25 cellular contexts compared by ENCODE assay signal in the genomic region with DNA sequence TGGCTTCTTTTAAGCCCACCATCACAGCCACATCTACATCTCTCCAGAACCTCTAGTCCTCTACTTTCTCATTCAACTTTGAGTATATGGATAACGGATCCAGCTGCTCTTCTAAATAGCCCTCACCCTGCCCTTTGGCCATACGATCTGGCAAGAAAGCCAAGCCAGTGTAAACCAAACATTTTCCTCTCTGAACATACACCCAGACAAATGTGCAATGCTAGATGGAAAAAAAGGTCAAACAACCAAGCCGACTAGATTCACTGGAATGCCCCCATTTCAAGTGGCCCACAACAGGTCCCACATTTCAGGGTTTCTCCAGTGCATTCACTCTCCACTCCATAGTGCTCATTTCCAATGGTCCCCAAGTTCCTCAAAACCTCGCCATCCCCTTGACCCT.
"Had no signal": no experiment of that assay in that cellular context is flagged by ENCODE, and none has a peak within 500 bp of the region (broad histone marks: within the 10 kb centered on the region; RNA-seq: fewer than 3 reads in every experiment).

No MANE protein-coding gene starts in this region.

- H3K4me2 ChIP-seq: hepatocyte had no signal

- H3K27me3 ChIP-seq: body of pancreas, gastroesophageal sphincter, hepatocyte, neutrophil, pancreas, sigmoid colon, testis, transverse colon had no signal

- H3K4me3 Mint-ChIP-seq: activated naive CD8-positive, alpha-beta T cell; activated T-cell treated with anti-CD3 and anti-CD28 coated beads, Interleukin-2, amount 50 U/mL, for 72 hours; naive thymus-derived CD8-positive, alpha-beta T cell had no signal

- H3K27ac Mint-ChIP-seq: activated naive CD8-positive, alpha-beta T cell; naive thymus-derived CD8-positive, alpha-beta T cell had no signal

- H3K9me3 Mint-ChIP-seq: activated T-cell treated with anti-CD3 and anti-CD28 coated beads, Interleukin-2, amount 50 U/mL, for 72 hours had no signal

- H3K4me1 ChIP-seq: body of pancreas, pancreas, prostate gland, sigmoid colon, transverse colon had no signal

- H3K27ac ChIP-seq: body of pancreas, gastroesophageal sphincter, hepatocyte, neutrophil, pancreas, prostate gland, sigmoid colon, testis, transverse colon had no signal

- ATAC-seq: activated T-cell treated with anti-CD3 and anti-CD28 coated beads, Interleukin-2, amount 50 U/mL, for 72 hours; body of pancreas; gastroesophageal sphincter; left cardiac atrium; naive thymus-derived CD8-positive, alpha-beta T cell; pancreas had no signal

- DNase-seq: activated CD4-positive, alpha-beta T cell treated with anti-CD3 and anti-CD28 coated beads for 4 hours; activated CD4-positive, alpha-beta T cell treated with anti-CD3 and anti-CD28 coated beads, Interleukin-2, amount 50 U/mL, for 4 hours; activated effector memory CD4-positive, alpha-beta T cell treated with Interleukin-2 at 50 U/mL for 16 hours; activated naive CD4-positive, alpha-beta T cell treated with Interleukin-2 at 50 U/mL for 16 hours; activated T-cell treated with anti-CD3 and anti-CD28 coated beads for 4 hours; activated T-cell treated with anti-CD3 and anti-CD28 coated beads, Interleukin-2, amount 50 U/mL, for 72 hours; anterior cingulate cortex; body of pancreas; left cardiac atrium; midbrain; naive thymus-derived CD8-positive, alpha-beta T cell; pancreas; retina; sigmoid colon; small intestine; stimulated activated CD4-positive, alpha-beta T cell treated with anti-CD3 and anti-CD28 coated beads, Interleukin-4, amount 100 ng/mL, for 24 hours; stimulated activated CD8-positive, alpha-beta memory T cell treated with anti-CD3 and anti-CD28 coated beads, Interleukin-4, amount 100 ng/mL, for 48 hours; stimulated activated naive CD4-positive, alpha-beta T cell treated with Interleukin-2 at 50 U/mL for 16 hours; testis; transverse colon had no signal

- H3K27me3 Mint-ChIP-seq: activated naive CD8-positive, alpha-beta T cell had no signal

- H2AFZ ChIP-seq: hepatocyte had no signal

- H3K9me3 ChIP-seq: body of pancreas, gastroesophageal sphincter, neutrophil, pancreas, prostate gland, sigmoid colon, testis, transverse colon had no signal

- H3K36me3 ChIP-seq: neutrophil, pancreas, prostate gland, sigmoid colon, transverse colon had no signal

- H3K4me3 ChIP-seq: body of pancreas, gastroesophageal sphincter, hepatocyte, pancreas, prostate gland, sigmoid colon, testis, transverse colon had no signal
